Comparison of ENCODE assay signal across 13 cellular contexts in genomic region chr10:68135362-68135761, GRCh38. TPM values are rescaled to one million over a fixed set of nuclear protein-coding genes. Genes with fewer than 3 reads are reported as not detected.
DNase-seq lines count a peak whose midpoint lies in the region; ATAC-seq, FAIRE-seq and TF ChIP-seq lines count a peak whose summit lies in the region.
"Had no signal": no experiment of that assay in that cellular context is flagged by ENCODE, and none has a peak within 500 bp of the region (broad histone marks: within the 10 kb centered on the region; RNA-seq: fewer than 3 reads in every experiment).

No MANE protein-coding gene starts in this region.

- H3K27ac ChIP-seq in right atrium auricular region = peak overlapping the region; percentile 75 to 94
- H3K27ac ChIP-seq in right cardiac atrium (ENCODE audit: low read length) = no peak overlapping the region
- peak overlapping the region; percentile 53 for H3K27ac ChIP-seq in colonic mucosa
- H3K27ac ChIP-seq in mucosa of rectum (ENCODE audit: low read depth in 2 of 2, low read length in 2 of 2) = peak overlapping the region; percentile 2 to 38
- H3K27ac ChIP-seq: parathyroid adenoma, testis, WERI-Rb-1 had no signal

- ATAC-seq in right cardiac atrium (no peak), HG02642 (IDR thresholded peaks at IDR 0.05; ENCODE audit: poor library complexity, unreplicated experiment) (no peak)
- ATAC-seq in activated T-helper 17 cell treated with anti-CD3 and anti-CD28 coated beads, Interleukin-2, amount 50 U/mL, for 72 hours (replicated peaks) = no peak

- no peaks in the 10 kb centered on the region for H3K36me3 Mint-ChIP-seq in activated T-helper 17 cell treated with anti-CD3 and anti-CD28 coated beads, Interleukin-2, amount 50 U/mL, for 72 hours (ENCODE audit: low read depth)

- no peak overlapping the region for H3K4me3 Mint-ChIP-seq in activated T-helper 17 cell treated with anti-CD3 and anti-CD28 coated beads, Interleukin-2, amount 50 U/mL, for 72 hours

- H3K4me3 ChIP-seq in right atrium auricular region = no peak overlapping the region
- H3K4me3 ChIP-seq in right cardiac atrium (ENCODE audit: low read length) = no peak overlapping the region
- H3K4me3 ChIP-seq in colonic mucosa = no peak overlapping the region
- no peak overlapping the region for H3K4me3 ChIP-seq in mucosa of rectum (ENCODE audit: low read length in 2 of 2)
- H3K4me3 ChIP-seq: testis had no signal

- DNase-seq in right atrium auricular region (ENCODE audit: low spot score) (no peak), right cardiac atrium (no peak), colonic mucosa (no peak), GM12892 (ENCODE audit: insufficient read length) (no peak), NCI-H446 treated with DMSO at 0.1 percent for 48 hours (lab: John Stamatoyannopoulos, UW) (no peak)
- DNase-seq: NCI-H1092, SHP77, testis, WERI-Rb-1 had no signal

- H3K27ac Mint-ChIP-seq in activated T-helper 17 cell treated with anti-CD3 and anti-CD28 coated beads, Interleukin-2, amount 50 U/mL, for 72 hours = no peak overlapping the region

- no peaks in the 10 kb centered on the region for H3K27me3 ChIP-seq in right atrium auricular region
- no peaks in the 10 kb centered on the region for H3K27me3 ChIP-seq in right cardiac atrium (ENCODE audit: control insufficient read depth, insufficient read depth)
- H3K27me3 ChIP-seq in colonic mucosa = no peaks in the 10 kb centered on the region
- peaks cover 0 to 2% of the 10 kb centered on the region in 2 donors for H3K27me3 ChIP-seq in mucosa of rectum (ENCODE audit: control insufficient read depth in 2 of 2, insufficient read depth in 2 of 2, low read length in 2 of 2)
- H3K27me3 ChIP-seq: testis had no signal

- no peaks in the 10 kb centered on the region for H3K4me1 Mint-ChIP-seq in activated T-helper 17 cell treated with anti-CD3 and anti-CD28 coated beads, Interleukin-2, amount 50 U/mL, for 72 hours

- 76% methylated on average over 1 of the region's 1 CpG for WGBS in right cardiac atrium

- intact Hi-C loops in right cardiac atrium (cut with DNase I) = no loop called here
- intact Hi-C loops in colonic mucosa (cut with DNase I) = no loop called here

- no peak for TF ChIP-seq POLR2A in GM12892 (IDR thresholded peaks at IDR 0.05; ENCODE audit: low read depth, low read length)

- FAIRE-seq in GM12892 (lab: Jason Lieb, UNC) = no peak

- H3K36me3 ChIP-seq in right atrium auricular region (no peaks in the 10 kb centered on the region), colonic mucosa (no peaks in the 10 kb centered on the region), mucosa of rectum (ENCODE audit: control insufficient read depth in 2 of 2, insufficient read depth in 2 of 2, low read length in 2 of 2) (no peaks in the 10 kb centered on the region)
- H3K36me3 ChIP-seq: WERI-Rb-1 had no signal

- no peak overlapping the region for H3K9ac ChIP-seq in colonic mucosa (ENCODE audit: low read depth in 2 of 2, low read length in 2 of 2)
- H3K9ac ChIP-seq in mucosa of rectum (ENCODE audit: low read depth in 1 of 2, low read length in 2 of 2) = no peak overlapping the region
- H3K9ac ChIP-seq: parathyroid adenoma had no signal

- H3K4me1 ChIP-seq in right atrium auricular region (peaks cover 0 to 33% of the 10 kb centered on the region in 2 donors), right cardiac atrium (ENCODE audit: control insufficient read depth, insufficient read depth, low read length) (peaks cover 4% of the 10 kb centered on the region), colonic mucosa (no peaks in the 10 kb centered on the region), mucosa of rectum (ENCODE audit: control insufficient read depth in 2 of 2, insufficient read depth in 2 of 2, low read length in 2 of 2) (peaks cover 8 to 13% of the 10 kb centered on the region in 2 donors)
- H3K4me1 ChIP-seq: parathyroid adenoma had no signal

- H3K27me3 Mint-ChIP-seq in activated T-helper 17 cell treated with anti-CD3 and anti-CD28 coated beads, Interleukin-2, amount 50 U/mL, for 72 hours = peaks cover 7% of the 10 kb centered on the region

- H3K9me3 Mint-ChIP-seq in activated T-helper 17 cell treated with anti-CD3 and anti-CD28 coated beads, Interleukin-2, amount 50 U/mL, for 72 hours = no peaks in the 10 kb centered on the region

- H3K9me3 ChIP-seq in right atrium auricular region = no peaks in the 10 kb centered on the region
- H3K9me3 ChIP-seq in right cardiac atrium (ENCODE audit: control insufficient read depth, low read length) = no peaks in the 10 kb centered on the region
- H3K9me3 ChIP-seq in colonic mucosa = no peaks in the 10 kb centered on the region
- no peaks in the 10 kb centered on the region for H3K9me3 ChIP-seq in mucosa of rectum (ENCODE audit: control insufficient read depth in 2 of 2, low read length in 2 of 2)
- H3K9me3 ChIP-seq: testis had no signal

- TF ChIP-seq CTCF in right atrium auricular region (IDR thresholded peaks at IDR 0.05) (no peak), colonic mucosa (IDR thresholded peaks at IDR 0.05) (no peak)

RNA-seq across cellular contexts. Expression of gene MYPN, which starts 26.1 kb away (rescaled TPM):
- total RNA-seq in right atrium auricular region (100 to 1,000 TPM in 1 of 2 donors, 10 to 100 TPM in 1; 93.5 to 145 TPM), right cardiac atrium (100 to 1,000 TPM in 1 of 4 donors, 10 to 100 TPM in 3; 81.6 to 134 (median 84.8) TPM), colonic mucosa (under 1 TPM; 0.07 to 0.27 TPM)
- 27.2 TPM for polyA plus RNA-seq in right cardiac atrium
- polyA plus RNA-seq in GM12892 (2012; ENCODE audit: missing spikeins) = 0.08 TPM
- 1 to 10 TPM in 1 of 2 donors, not detected in 1; 1.1 TPM for total RNA-seq in activated T-helper 17 cell treated with anti-CD3 and anti-CD28 coated beads, Interleukin-2, amount 50 U/mL, for 72 hours

Comparison
In these comparisons a context has a peak if more than half of its experiments do, and no peak if none do; other contexts are left out.
1. RNA of gene MYPN, which starts 26.1 kb away (total RNA-seq): 93.5 to 145 TPM in right atrium auricular region and 81.6 to 134 TPM in right cardiac atrium; 1.1 TPM in activated T-helper 17 cell treated with anti-CD3 and anti-CD28 coated beads, Interleukin-2, amount 50 U/mL, for 72 hours and 0.07 to 0.27 TPM in colonic mucosa; every median in the first group is over 10 times any median in the second.